Comparison of ENCODE assay signal across 3 cellular contexts in genomic region chr6:132777881-132778280, GRCh38. TPM values are rescaled to one million over a fixed set of nuclear protein-coding genes. Genes with fewer than 3 reads are reported as not detected.
"Had no signal": no experiment of that assay in that cellular context is flagged by ENCODE, and none has a peak within 500 bp of the region (broad histone marks: within the 10 kb centered on the region; RNA-seq: fewer than 3 reads in every experiment).

No MANE protein-coding gene starts in this region.

RNA-seq across cellular contexts. Expression of gene VNN2, which starts 20.2 kb away (rescaled TPM):
- total RNA-seq: bronchial epithelial cell, cardiac muscle cell, chondrocyte had no signal
- polyA plus RNA-seq: cardiac muscle cell had no signal
